Comparison of ENCODE assay signal across 11 cellular contexts in genomic region chr12:61654698-61655097, GRCh38.
DNase-seq lines count a peak whose midpoint lies in the region; ATAC-seq and TF ChIP-seq lines count a peak whose summit lies in the region.
"Had no signal": no experiment of that assay in that cellular context is flagged by ENCODE, and none has a peak within 500 bp of the region (broad histone marks: within the 10 kb centered on the region; RNA-seq: fewer than 3 reads in every experiment).

No MANE protein-coding gene starts in this region.

- no peak for DNase-seq in GM13977 (ENCODE audit: low spot score)
- peak; percentile 5 for DNase-seq in MV-4-11 (lab: John Stamatoyannopoulos, UW)
- DNase-seq in brain microvascular endothelial cell = peak; percentile 34
- peak; percentile 37 for DNase-seq in mesenchymal stem cell
- no peak for DNase-seq in putamen (ENCODE audit: low spot score)
- DNase-seq in stimulated activated CD4-positive, alpha-beta T cell treated with anti-CD3 and anti-CD28 coated beads, Interleukin-2, amount 100 ng/mL, for 48 hours = no peak
- DNase-seq: activated gamma-delta T cell treated with Interleukin-2 at 50 U/mL for 16 hours, NCI-H2107 had no signal

- no peak overlapping the region for H3K4ac ChIP-seq in mesenchymal stem cell (ENCODE audit: low read depth in 1 of 2, low read length in 2 of 2)

- H3K27me3 ChIP-seq in brain microvascular endothelial cell (replicated peaks) (no peaks in the 10 kb centered on the region), mesenchymal stem cell (ENCODE audit: control insufficient read depth in 1 of 2, insufficient read depth in 1 of 2, low read length in 2 of 2) (no peaks in the 10 kb centered on the region)
- H3K27me3 ChIP-seq: SJSA1 had no signal

- H3K4me1 ChIP-seq in mesenchymal stem cell (ENCODE audit: control insufficient read depth, insufficient read depth, low read depth, low read length) = no peaks in the 10 kb centered on the region
- H3K4me1 ChIP-seq: SJSA1 had no signal

- H3K4me2 ChIP-seq in mesenchymal stem cell (ENCODE audit: low read length, poor library complexity, severe bottlenecking) = no peak overlapping the region

- no peak overlapping the region for H3K23ac ChIP-seq in mesenchymal stem cell (ENCODE audit: low read length in 2 of 2)

- H3K36me3 ChIP-seq in brain microvascular endothelial cell (replicated peaks) (no peaks in the 10 kb centered on the region), mesenchymal stem cell (ENCODE audit: control insufficient read depth in 1 of 2, insufficient read depth in 2 of 2, low read depth in 1 of 2, low read length in 2 of 2) (no peaks in the 10 kb centered on the region)
- H3K36me3 ChIP-seq: SJSA1 had no signal

- no peak overlapping the region for H4K8ac ChIP-seq in mesenchymal stem cell (ENCODE audit: low read length)

- ATAC-seq in HG03460 (IDR thresholded peaks at IDR 0.05; ENCODE audit: unreplicated experiment) = no peak
- ATAC-seq in HG03442 (IDR thresholded peaks at IDR 0.05; ENCODE audit: unreplicated experiment) = no peak

- H2AFZ ChIP-seq in mesenchymal stem cell (ENCODE audit: low read depth, low read length) = no peak overlapping the region

- no peak overlapping the region for H2BK15ac ChIP-seq in mesenchymal stem cell (ENCODE audit: low read depth, poor library complexity, severe bottlenecking)

- no peak overlapping the region for H2BK120ac ChIP-seq in mesenchymal stem cell (ENCODE audit: low read depth, low read length)

- no peaks in the 10 kb centered on the region for H3K9me3 ChIP-seq in mesenchymal stem cell (ENCODE audit: control insufficient read depth, low read length)
- H3K9me3 ChIP-seq: SJSA1 had no signal

- H2BK12ac ChIP-seq in mesenchymal stem cell (ENCODE audit: low read length in 2 of 2) = no peak overlapping the region

- H2BK5ac ChIP-seq in mesenchymal stem cell (ENCODE audit: low read depth, low read length, poor library complexity, severe bottlenecking) = no peak overlapping the region

- H2AK5ac ChIP-seq in mesenchymal stem cell (ENCODE audit: low read length, severe bottlenecking) = no peak overlapping the region

- H3K18ac ChIP-seq in mesenchymal stem cell (ENCODE audit: low read depth in 1 of 2, low read length in 2 of 2) = no peak overlapping the region

- TF ChIP-seq CTCF in GM13977 (IDR thresholded peaks at IDR 0.05; ENCODE audit: extremely low read depth, insufficient read depth, missing control alignments) (peak; percentile 27), brain microvascular endothelial cell (IDR thresholded peaks at IDR 0.05; ENCODE audit: low read depth, low read length, missing control alignments) (peak; percentile 42)

- in situ Hi-C loops in GM13977 (cut with MboI; ENCODE audit: low pct_unique_long_range_greater_than_20kb, low sequenced_read_pairs, unreplicated experiment) = no loop called here
- in situ Hi-C loops in brain microvascular endothelial cell (cut with HindIII; ENCODE audit: low pct_ligation_motif_present, low sequenced_read_pairs) = no loop called here

- no peak overlapping the region for H3K14ac ChIP-seq in mesenchymal stem cell (ENCODE audit: low read length in 2 of 2)

- no peaks in the 10 kb centered on the region for H3K79me1 ChIP-seq in mesenchymal stem cell (replicated peaks; ENCODE audit: low read length, poor library complexity, severe bottlenecking)

- no peak overlapping the region for H3K27ac ChIP-seq in brain microvascular endothelial cell
- no peak overlapping the region for H3K27ac ChIP-seq in mesenchymal stem cell (ENCODE audit: low read length, poor library complexity, severe bottlenecking)
- H3K27ac ChIP-seq: SJSA1 had no signal

- H3K4me3 ChIP-seq in brain microvascular endothelial cell (ENCODE audit: low read depth, low read length) (no peak overlapping the region), mesenchymal stem cell (ENCODE audit: insufficient read depth in 1 of 2, low read depth in 1 of 2, low read length in 2 of 2) (no peak overlapping the region)
- H3K4me3 ChIP-seq: SJSA1 had no signal

- no peak overlapping the region for H4K91ac ChIP-seq in mesenchymal stem cell (ENCODE audit: low read length)

- 83% methylated on average over 3 of the region's 3 CpGs for WGBS in mesenchymal stem cell

- H3K9ac ChIP-seq in mesenchymal stem cell (ENCODE audit: low read length) = no peak overlapping the region

Comparison
In these comparisons a context has a peak if more than half of its experiments do, and no peak if none do; other contexts are left out.
1. DNase-seq: peak in MV-4-11 (single experiment), brain microvascular endothelial cell (single experiment) and mesenchymal stem cell (single experiment); none in GM13977 (single experiment), putamen (single experiment) and stimulated activated CD4-positive, alpha-beta T cell treated with anti-CD3 and anti-CD28 coated beads, Interleukin-2, amount 100 ng/mL, for 48 hours (0 of 2).